Comparison of ENCODE assay signal across 20 cellular contexts in the genomic region with DNA sequence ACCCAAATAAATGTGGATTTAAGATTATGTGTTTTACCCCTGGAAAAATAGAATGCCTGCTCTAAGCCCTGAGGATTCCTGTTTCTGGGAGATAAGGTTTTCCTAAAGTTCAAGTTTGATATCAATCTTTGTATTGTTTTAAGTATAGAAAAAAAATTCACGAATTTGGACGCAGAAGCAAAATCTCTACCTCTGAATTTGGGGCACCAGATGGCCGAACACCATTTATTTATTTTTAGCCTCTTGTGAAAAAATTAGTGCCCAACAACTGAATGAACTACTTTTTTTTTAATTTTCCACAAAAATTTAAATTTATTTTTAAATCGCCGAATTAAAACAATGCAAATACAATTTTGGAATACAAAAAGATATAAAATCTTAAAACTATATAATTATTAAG.
DNase-seq lines count a peak whose midpoint lies in the region; ATAC-seq, FAIRE-seq and TF ChIP-seq lines count a peak whose summit lies in the region.
"Had no signal": no experiment of that assay in that cellular context is flagged by ENCODE, and none has a peak within 500 bp of the region (broad histone marks: within the 10 kb centered on the region; RNA-seq: fewer than 3 reads in every experiment).

No MANE protein-coding gene starts in this region.

- no peaks in the 10 kb centered on the region for H3K27me3 ChIP-seq in pancreas
- no peaks in the 10 kb centered on the region for H3K27me3 ChIP-seq in PC-9 (ENCODE audit: insufficient read depth, low read depth)
- H3K27me3 ChIP-seq in hepatocyte, result no peaks in the 10 kb centered on the region

- CTCF ChIA-PET in PC-9 (lab: Charles Lee), result no interaction called here

- H3K4me2 ChIP-seq in PC-9 (no peak overlapping the region), hepatocyte (no peak overlapping the region)

- ATAC-seq in pancreas, result no peak
- ATAC-seq in GM21723 (IDR thresholded peaks at IDR 0.05; ENCODE audit: unreplicated experiment), result no peak
- ATAC-seq: GM12878 had no signal

- no peaks in the 10 kb centered on the region for H3K9me2 ChIP-seq in PC-9 (ENCODE audit: insufficient read depth)
- H3K9me2 ChIP-seq in hepatocyte (replicated peaks; ENCODE audit: insufficient read depth), result no peaks in the 10 kb centered on the region

- H3K9me3 ChIP-seq in pancreas (no peaks in the 10 kb centered on the region), PC-9 (ENCODE audit: insufficient read depth, low read depth) (no peaks in the 10 kb centered on the region), hepatocyte (ENCODE audit: low read depth) (no peaks in the 10 kb centered on the region)

- H3K79me2 ChIP-seq in PC-9 (ENCODE audit: low read depth) (no peaks in the 10 kb centered on the region), hepatocyte (no peaks in the 10 kb centered on the region)

- POLR2A ChIA-PET in PC-9 (lab: Charles Lee; ENCODE audit: unreplicated experiment), result no interaction called here

- WGBS in pancreas, 2 donors, result 80 to 90% methylated on average over 5 of the region's 5 CpGs
- 92% methylated on average over 5 of the region's 5 CpGs for WGBS in hepatocyte (ENCODE audit: low lambda C conversion rate, missing lambda C conversion rate)

- H3K4me1 ChIP-seq in pancreas, result no peaks in the 10 kb centered on the region
- H3K4me1 ChIP-seq in PC-9 (replicated peaks; ENCODE audit: insufficient read depth), result no peaks in the 10 kb centered on the region
- H3K4me1 ChIP-seq in hepatocyte (ENCODE audit: insufficient read depth), result no peaks in the 10 kb centered on the region

- H3K36me3 ChIP-seq in pancreas (no peaks in the 10 kb centered on the region), PC-9 (ENCODE audit: low read depth) (no peaks in the 10 kb centered on the region), hepatocyte (replicated peaks; ENCODE audit: insufficient read depth, low read depth) (no peaks in the 10 kb centered on the region)

- no peak overlapping the region for H3K27ac ChIP-seq in pancreas
- H3K27ac ChIP-seq in PC-9, result no peak overlapping the region
- H3K27ac ChIP-seq in hepatocyte, result no peak overlapping the region
- H3K27ac ChIP-seq: GM23248 had no signal

- no peaks in the 10 kb centered on the region for H4K20me1 ChIP-seq in PC-9 (ENCODE audit: insufficient read depth)
- no peaks in the 10 kb centered on the region for H4K20me1 ChIP-seq in hepatocyte (ENCODE audit: insufficient read depth, poor library complexity, severe bottlenecking)

- 0 out of 2 replicates have a peak, but pooled peaks cover under 1% of the 10 kb centered on the region for H3F3A ChIP-seq in PC-9 (ENCODE audit: insufficient read depth, low read depth)

- peak; percentile 62 for DNase-seq in G401 (ENCODE audit: low spot score)
- peak; percentile 52 for DNase-seq in cerebellar cortex (ENCODE audit: low spot score)
- no peak for DNase-seq in frontal cortex (ENCODE audit: low spot score in 2 of 2)
- no peak for DNase-seq in pancreas
- DNase-seq in PC-9, result no peak
- DNase-seq in hepatocyte (ENCODE audit: low spot score), result no peak
- DNase-seq: 8988T; Calu3; CD4-positive, alpha-beta memory T cell; COR-L47; DMS53; DMS79 treated with DMSO at 0.1 percent for 48 hours; GDM1; GM23248; H7; HCEC 1CT had no signal

- no TSS peak for BruUV-seq in PC-9 (replicated peaks; lab: Mats Ljungman, UMichigan)

- TF ChIP-seq CTCF in pancreas (IDR thresholded peaks at IDR 0.05) (no peak), PC-9 (conservative IDR thresholded peaks at IDR 0.05) (no peak), hepatocyte (IDR thresholded peaks at IDR 0.05; ENCODE audit: poor library complexity) (no peak)

- in situ Hi-C loops in G401 (cut with HindIII; ENCODE audit: low sequenced_read_pairs), result no loop called here

- intact Hi-C loops in pancreas (cut with DNase I), result no loop called here
- intact Hi-C loops in PC-9 (cut with micrococcal nuclease; ENCODE audit: unreplicated experiment), result no loop called here

- no peak overlapping the region for H3K4me3 ChIP-seq in pancreas
- H3K4me3 ChIP-seq in PC-9, result no peak overlapping the region
- no peak overlapping the region for H3K4me3 ChIP-seq in hepatocyte
- H3K4me3 ChIP-seq: GM12878, GM23248 had no signal

- H2AFZ ChIP-seq in PC-9 (no peak overlapping the region), hepatocyte (no peak overlapping the region)
- H2AFZ ChIP-seq: GM23248 had no signal

- FAIRE-seq in frontal cortex (lab: Jason Lieb, UNC) (peak; percentile 88), pancreas (lab: Jason Lieb, UNC) (peak; percentile 53)
- FAIRE-seq: GM12878, GM18507, H1 had no signal

Comparison
In these comparisons a context has a peak if more than half of its experiments do, and no peak if none do; other contexts are left out.
1. DNase-seq: peak in G401 (single experiment) and cerebellar cortex (single experiment); none in frontal cortex (0 of 2), pancreas (0 of 6), PC-9 (0 of 2) and hepatocyte (single experiment).